In the genomic region with DNA sequence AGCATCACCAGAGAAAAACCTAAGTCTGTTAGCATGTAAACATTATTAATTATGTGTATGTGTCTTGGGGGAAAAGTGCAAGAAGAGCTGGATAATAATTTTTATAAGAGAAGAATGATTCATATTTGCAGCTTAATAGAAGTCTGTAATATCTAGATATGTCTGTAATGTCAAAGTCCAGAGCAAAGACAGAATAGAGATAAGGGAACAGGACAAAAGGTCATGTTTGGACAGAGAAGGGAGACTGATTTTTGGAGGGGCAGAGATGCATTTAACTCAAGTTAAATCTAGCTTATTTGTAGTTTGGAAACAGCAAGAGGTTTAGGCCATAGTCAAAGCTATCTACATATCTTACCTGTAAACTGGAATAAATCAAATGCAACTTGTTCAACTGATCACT, we compare ENCODE assay signal across 29 cellular contexts.
"Had no signal": no experiment of that assay in that cellular context is flagged by ENCODE, and none has a peak within 500 bp of the region (broad histone marks: within the 10 kb centered on the region; RNA-seq: fewer than 3 reads in every experiment).

No MANE protein-coding gene starts in this region.

- H3K27me3 ChIP-seq: brain microvascular endothelial cell, MG63 had no signal

- H3K27ac Mint-ChIP-seq: activated CD4-positive, alpha-beta memory T cell treated with anti-CD3 and anti-CD28 coated beads, Interleukin-2, amount 10 ng/mL, durations not matched to agents 7 days and 5 days; activated CD8-positive, alpha-beta memory T cell treated with anti-CD3 and anti-CD28 coated beads, Interleukin-2, amount 10 ng/mL, durations not matched to agents 7 days and 5 days; activated naive CD4-positive, alpha-beta T cell treated with anti-CD3 and anti-CD28 coated beads, Interleukin-2, amount 50 U/mL, for 24 hours; activated naive CD8-positive, alpha-beta T cell treated with anti-CD3 and anti-CD28 coated beads, Interleukin-2, amount 10 ng/mL, durations not matched to agents 7 days and 5 days had no signal

- H3K4me3 ChIP-seq: MG63, PC-9 had no signal

- H3K36me3 Mint-ChIP-seq: activated CD8-positive, alpha-beta memory T cell treated with anti-CD3 and anti-CD28 coated beads, Interleukin-2, amount 10 ng/mL, durations not matched to agents 7 days and 5 days; activated naive CD4-positive, alpha-beta T cell treated with anti-CD3 and anti-CD28 coated beads, Interleukin-2, amount 50 U/mL, for 24 hours; activated naive CD8-positive, alpha-beta T cell treated with anti-CD3 and anti-CD28 coated beads, Interleukin-2, amount 10 ng/mL, durations not matched to agents 7 days and 5 days had no signal

- H3K4me3 Mint-ChIP-seq: activated CD4-positive, alpha-beta memory T cell treated with anti-CD3 and anti-CD28 coated beads, Interleukin-2, amount 10 ng/mL, durations not matched to agents 7 days and 5 days; activated CD8-positive, alpha-beta memory T cell treated with anti-CD3 and anti-CD28 coated beads, Interleukin-2, amount 10 ng/mL, durations not matched to agents 7 days and 5 days; activated naive CD4-positive, alpha-beta T cell treated with anti-CD3 and anti-CD28 coated beads, Interleukin-2, amount 50 U/mL, for 24 hours; activated naive CD8-positive, alpha-beta T cell treated with anti-CD3 and anti-CD28 coated beads, Interleukin-2, amount 10 ng/mL, durations not matched to agents 7 days and 5 days had no signal

- ATAC-seq: activated CD8-positive, alpha-beta memory T cell treated with anti-CD3 and anti-CD28 coated beads, Interleukin-2, amount 10 ng/mL, durations not matched to agents 7 days and 5 days had no signal

- H2AFZ ChIP-seq: PC-9 had no signal

- FAIRE-seq: RCC 7860 had no signal

- H3K36me3 ChIP-seq: brain microvascular endothelial cell, MG63, WERI-Rb-1 had no signal

- H3K4me2 ChIP-seq: PC-9 had no signal

- H3K27ac ChIP-seq: brain microvascular endothelial cell, PC-9, RWPE1, WERI-Rb-1 had no signal

- DNase-seq: activated CD4-positive, alpha-beta memory T cell treated with anti-CD3 and anti-CD28 coated beads, Interleukin-2, amount 10 ng/mL, durations not matched to agents 7 days and 5 days; activated CD4-positive, alpha-beta T cell treated with anti-CD3 and anti-CD28 coated beads for 1 hour; activated CD4-positive, CD25-positive, alpha-beta regulatory T cell; activated CD8-positive, alpha-beta memory T cell treated with anti-CD3 and anti-CD28 coated beads for 24 hours; activated CD8-positive, alpha-beta memory T cell treated with anti-CD3 and anti-CD28 coated beads, Interleukin-2, amount 10 ng/mL, durations not matched to agents 7 days and 5 days; activated CD8-positive, alpha-beta memory T cell treated with anti-CD3 and anti-CD28 coated beads, Interleukin-2, amount 50 U/mL, for 48 hours; activated effector memory CD4-positive, alpha-beta T cell treated with Interleukin-2 at 50 U/mL for 16 hours; activated naive CD4-positive, alpha-beta T cell treated with Interleukin-2 at 50 U/mL for 16 hours; activated naive CD8-positive, alpha-beta T cell treated with anti-CD3 and anti-CD28 coated beads, Interleukin-2, amount 10 ng/mL, durations not matched to agents 7 days and 5 days; activated T-cell treated with anti-CD3 and anti-CD28 coated beads, Interleukin-2, amount 50 U/mL, for 48 hours; brain microvascular endothelial cell; central memory CD4-positive, alpha-beta T cell; Kasumi-1; KBM-7; MG63; MV-4-11; NCI-H1092; NCI-H1436 treated with DMSO at 0.1 percent for 48 hours; NCI-H1694 treated with DMSO at 0.1 percent for 48 hours; NCI-H2029; NCI-H524 treated with DMSO at 0.1 percent for 48 hours; NK-92 treated with Interleukin-12 subunit alpha and Interleukin-12 subunit beta, amount 100 ng/mL, for 24 hours; PC-9; Right ventricle myocardium superior; T1000; WERI-Rb-1 had no signal

- H3K4me1 Mint-ChIP-seq: activated CD4-positive, alpha-beta memory T cell treated with anti-CD3 and anti-CD28 coated beads, Interleukin-2, amount 10 ng/mL, durations not matched to agents 7 days and 5 days; activated CD8-positive, alpha-beta memory T cell treated with anti-CD3 and anti-CD28 coated beads, Interleukin-2, amount 10 ng/mL, durations not matched to agents 7 days and 5 days; activated naive CD4-positive, alpha-beta T cell treated with anti-CD3 and anti-CD28 coated beads, Interleukin-2, amount 50 U/mL, for 24 hours; activated naive CD8-positive, alpha-beta T cell treated with anti-CD3 and anti-CD28 coated beads, Interleukin-2, amount 10 ng/mL, durations not matched to agents 7 days and 5 days had no signal

- H3K9me3 Mint-ChIP-seq: activated CD4-positive, alpha-beta memory T cell treated with anti-CD3 and anti-CD28 coated beads, Interleukin-2, amount 10 ng/mL, durations not matched to agents 7 days and 5 days; activated naive CD4-positive, alpha-beta T cell treated with anti-CD3 and anti-CD28 coated beads, Interleukin-2, amount 50 U/mL, for 24 hours; activated naive CD8-positive, alpha-beta T cell treated with anti-CD3 and anti-CD28 coated beads, Interleukin-2, amount 10 ng/mL, durations not matched to agents 7 days and 5 days had no signal

- H3K9me3 ChIP-seq: MG63 had no signal
